Comparison of ENCODE assay signal across 9 cellular contexts in the genomic region with DNA sequence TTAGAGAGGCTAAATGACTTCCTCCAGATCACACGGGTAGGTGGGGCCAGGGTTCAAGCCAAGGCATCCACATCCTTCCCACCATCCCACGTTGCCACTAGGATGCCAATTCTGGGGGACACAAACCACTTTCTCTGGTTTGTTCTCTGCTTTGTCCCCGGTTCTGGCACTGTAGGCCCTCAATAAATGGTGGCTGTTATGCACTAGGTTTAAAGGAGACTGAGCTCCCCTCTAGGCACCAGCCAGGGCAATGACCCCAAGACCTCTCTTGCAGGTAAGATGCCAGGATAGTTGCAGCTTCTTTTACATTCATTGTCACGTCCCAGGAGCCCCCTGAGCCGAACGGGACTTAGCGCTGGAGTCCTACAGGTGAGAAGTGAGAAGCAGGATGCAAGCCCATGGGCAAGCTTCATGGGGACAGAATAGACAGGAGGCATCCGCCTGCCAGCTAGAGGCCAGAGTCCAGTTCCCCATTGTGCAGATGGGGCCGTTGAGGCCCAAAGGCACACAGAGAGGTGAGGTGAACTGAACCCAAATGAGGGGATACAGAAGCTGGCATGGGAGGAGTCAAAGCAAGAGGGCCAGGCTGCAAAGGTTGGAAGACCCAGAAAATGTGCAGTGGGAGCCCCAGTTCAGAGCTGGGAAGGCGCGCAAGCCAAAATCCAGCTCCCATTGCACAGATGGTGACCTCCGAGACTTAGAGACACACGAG. TPM values are rescaled to one million over a fixed set of nuclear protein-coding genes. Genes with fewer than 3 reads are reported as not detected.
A peak's percentile ranks its signal among the peaks of the same experiment; 100 is the strongest.
DNase-seq lines count a peak whose midpoint lies in the region; ATAC-seq, FAIRE-seq and TF ChIP-seq lines count a peak whose summit lies in the region.
"Had no signal": no experiment of that assay in that cellular context is flagged by ENCODE, and none has a peak within 500 bp of the region (broad histone marks: within the 10 kb centered on the region; RNA-seq: fewer than 3 reads in every experiment).

No MANE protein-coding gene starts in this region.

- ATAC-seq in HG02798 (IDR thresholded peaks at IDR 0.05; ENCODE audit: poor library complexity, unreplicated experiment) (no peak), HG03159 (IDR thresholded peaks at IDR 0.05; ENCODE audit: unreplicated experiment) (no peak)

- H4K20me1 ChIP-seq in OCI-LY3 (ENCODE audit: insufficient read depth, low read length) = no peaks in the 10 kb centered on the region

- H3K9me3 Mint-ChIP-seq in endothelial cell (ENCODE audit: unreplicated experiment) = no peaks in the 10 kb centered on the region

- H3K4me3 Mint-ChIP-seq in endothelial cell (ENCODE audit: unreplicated experiment) = peak overlapping the region; percentile 81

- H3K9ac ChIP-seq in OCI-LY3 (ENCODE audit: low read length) (peak overlapping the region; percentile 71), parathyroid adenoma (no peak overlapping the region)

- H3K9me3 ChIP-seq in OCI-LY3 (ENCODE audit: insufficient read depth, low read length) = no peaks in the 10 kb centered on the region
- H3K9me3 ChIP-seq in parathyroid adenoma (ENCODE audit: control insufficient read depth, low read length) = no peaks in the 10 kb centered on the region

- peaks cover 5% of the 10 kb centered on the region for H3K27me3 Mint-ChIP-seq in endothelial cell (ENCODE audit: unreplicated experiment)

- H3K36me3 ChIP-seq in OCI-LY3 (replicated peaks; ENCODE audit: low read depth, low read length) = no peaks in the 10 kb centered on the region
- no peaks in the 10 kb centered on the region for H3K36me3 ChIP-seq in parathyroid adenoma (ENCODE audit: control insufficient read depth, insufficient read depth, low read length)

- H3K4me2 ChIP-seq in OCI-LY3 (ENCODE audit: low read length) (peak overlapping the region; percentile 79), parathyroid adenoma (ENCODE audit: low read length) (peak overlapping the region; percentile 83)

- H3K27me3 ChIP-seq in OCI-LY3 (ENCODE audit: low read depth, low read length) (no peaks in the 10 kb centered on the region), parathyroid adenoma (ENCODE audit: control insufficient read depth, insufficient read depth, low read length) (no peaks in the 10 kb centered on the region)

- H3K4me3 ChIP-seq in OCI-LY3 (ENCODE audit: low read length) (peak overlapping the region; percentile 88), parathyroid adenoma (ENCODE audit: low read depth, low read length) (peak overlapping the region; percentile 77)

- H3K36me3 Mint-ChIP-seq in endothelial cell (ENCODE audit: low read depth, unreplicated experiment) = peaks cover 3% of the 10 kb centered on the region

- H3K79me2 ChIP-seq in OCI-LY3 (ENCODE audit: low read length) (no peaks in the 10 kb centered on the region), parathyroid adenoma (peaks cover 9% of the 10 kb centered on the region)

- no peak overlapping the region for H3K27ac ChIP-seq in OCI-LY3 (ENCODE audit: low read length)
- H3K27ac ChIP-seq in parathyroid adenoma = peak overlapping the region; percentile 64

- DNase-seq in ELR (ENCODE audit: low read depth) (peak; percentile 22), endothelial cell (ENCODE audit: low spot score) (no peak), COR-L47 (lab: John Stamatoyannopoulos, UW) (no peak), D721Med (ENCODE audit: insufficient read length, low spot score) (no peak)

- H3K27ac Mint-ChIP-seq in endothelial cell (ENCODE audit: unreplicated experiment) = no peak overlapping the region

- H2AFZ ChIP-seq in OCI-LY3 (ENCODE audit: low read depth, low read length) = peak overlapping the region; percentile 87
- peak overlapping the region; percentile 94 for H2AFZ ChIP-seq in parathyroid adenoma

- H3K4me1 Mint-ChIP-seq in endothelial cell (ENCODE audit: unreplicated experiment) = peaks cover 4% of the 10 kb centered on the region

- H3K4me1 ChIP-seq in OCI-LY3 (ENCODE audit: low read length) = peaks cover 5% of the 10 kb centered on the region; the same call in 1 of the 2 replicates
- peaks cover 11% of the 10 kb centered on the region for H3K4me1 ChIP-seq in parathyroid adenoma

- FAIRE-seq in D721Med (lab: Jason Lieb, UNC) = no peak

- no peak for TF ChIP-seq CTCF in OCI-LY3 (IDR thresholded peaks at IDR 0.05; ENCODE audit: low read depth, low read length)
- TF ChIP-seq CTCF in endothelial cell (IDR thresholded peaks at IDR 0.05; ENCODE audit: unreplicated experiment) = no peak
- TF ChIP-seq CTCF in parathyroid adenoma (IDR thresholded peaks at IDR 0.05) = no peak
- no peak for TF ChIP-seq CTCF in D721Med (IDR thresholded peaks at IDR 0.05; ENCODE audit: insufficient read depth, missing control alignments)

RNA-seq across cellular contexts. Expression of a gene that starts 0.7 kb away (rescaled TPM):
- total RNA-seq in endothelial cell (ENCODE audit: unreplicated experiment) = 6.0 TPM

RNA-seq across cellular contexts. Expression of a gene that starts 12.4 kb away (rescaled TPM):
- total RNA-seq in endothelial cell (ENCODE audit: unreplicated experiment) = 3.5 TPM

RNA-seq across cellular contexts. Expression of a gene that starts 33.2 kb away (rescaled TPM):
- 6.7 TPM for total RNA-seq in endothelial cell (ENCODE audit: unreplicated experiment)

RNA-seq across cellular contexts. Expression of a gene that starts 45.2 kb away (rescaled TPM):
- 9.8 TPM for total RNA-seq in endothelial cell (ENCODE audit: unreplicated experiment)

RNA-seq across cellular contexts. Expression of a gene that starts 52.7 kb away (rescaled TPM):
- total RNA-seq in endothelial cell (ENCODE audit: unreplicated experiment) = not detected
- total RNA-seq: NCI-H460 had no signal
